In the genomic region with DNA sequence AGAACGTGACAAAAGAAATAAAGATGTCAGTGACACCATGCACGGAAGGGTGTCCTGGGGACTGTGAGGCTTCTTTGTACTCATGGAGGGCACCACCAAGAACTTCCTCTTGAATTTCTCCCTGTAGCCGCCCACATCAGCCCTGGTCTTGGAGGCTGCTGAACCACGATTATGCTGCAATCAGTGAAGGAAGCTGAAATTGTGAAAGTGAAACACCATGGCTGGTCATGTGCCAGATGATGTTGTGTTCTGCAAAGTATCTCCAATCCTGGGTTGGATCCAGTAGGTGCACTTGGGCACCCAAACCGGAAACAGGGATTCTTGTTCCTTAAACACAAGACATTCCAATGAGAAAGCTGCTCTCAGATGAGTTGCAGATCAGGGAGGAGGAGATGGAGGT, we compare ENCODE assay signal across 9 cellular contexts.
DNase-seq lines count a peak whose midpoint lies in the region; ATAC-seq and TF ChIP-seq lines count a peak whose summit lies in the region.
"Had no signal": no experiment of that assay in that cellular context is flagged by ENCODE, and none has a peak within 500 bp of the region (broad histone marks: within the 10 kb centered on the region; RNA-seq: fewer than 3 reads in every experiment).

No MANE protein-coding gene starts in this region.

- no peak overlapping the region for H3K4me3 ChIP-seq in adrenal gland

- H3K4me1 ChIP-seq in adrenal gland (replicated peaks in 1 of 2), result no peaks in the 10 kb centered on the region

- H3K9me3 ChIP-seq in adrenal gland (replicated peaks in 1 of 3), result no peaks in the 10 kb centered on the region

- H3K36me3 ChIP-seq in adrenal gland (replicated peaks in 1 of 2), result no peaks in the 10 kb centered on the region

- DNase-seq in adrenal gland (peak in 6 of 7 donors; percentile 30 to 72 (median 60)), sciatic nerve (ENCODE audit: low spot score) (no peak), NCI-H128 (lab: John Stamatoyannopoulos, UW; ENCODE audit: unreplicated experiment) (no peak), NOMO-1 treated with DMSO at 0.1 percent for 48 hours (lab: John Stamatoyannopoulos, UW; ENCODE audit: unreplicated experiment) (no peak)
- no peak for DNase-seq in activated CD8-positive, alpha-beta memory T cell treated with anti-CD3 and anti-CD28 coated beads, Interleukin-2, amount 50 U/mL, for 48 hours
- DNase-seq: NCI-H1105 had no signal

- intact Hi-C loops in adrenal gland (cut with DNase I), result no loop called here
- intact Hi-C loops in sciatic nerve (cut with DNase I), result no loop called here

- no peak for TF ChIP-seq POLR2A in adrenal gland (IDR thresholded peaks at IDR 0.05)

- TF ChIP-seq CTCF in adrenal gland (IDR thresholded peaks at IDR 0.05), result no peak

- H3K27ac ChIP-seq in adrenal gland, result no peak overlapping the region

- WGBS in adrenal gland, 4 donors, result 44 to 58% (median 54%) methylated on average over 5 of the region's 5 CpGs

- ATAC-seq in GM18867 (IDR thresholded peaks at IDR 0.05; ENCODE audit: unreplicated experiment) (peak; percentile 73), HG02759 (IDR thresholded peaks at IDR 0.05; ENCODE audit: unreplicated experiment) (peak; percentile 57), sciatic nerve (peak; percentile 13)
- ATAC-seq: WTC11 had no signal

- peaks cover 4% of the 10 kb centered on the region for H3K27me3 ChIP-seq in adrenal gland

Comparison
In these comparisons a context has a peak if more than half of its experiments do, and no peak if none do; other contexts are left out.
1. ATAC-seq: peak in every context shown above with its lines; median percentile 73 in GM18867; 57 in HG02759; 13 in sciatic nerve.
2. DNase-seq: peak in adrenal gland (6 of 7); none in sciatic nerve (single experiment), NCI-H128 (single experiment), NOMO-1 treated with DMSO at 0.1 percent for 48 hours (single experiment) and activated CD8-positive, alpha-beta memory T cell treated with anti-CD3 and anti-CD28 coated beads, Interleukin-2, amount 50 U/mL, for 48 hours (single experiment).